1 cellular context compared by ENCODE assay signal in genomic region chr19:55459950-55460657, GRCh38.
TF ChIP-seq lines count a peak whose summit lies in the region.

No MANE protein-coding gene starts in this region.

TF ChIP-seq in K562, 482 proteins besides CTCF, POLR2A, EP300 and RAD21:
- TF ChIP-seq NFIC (IDR thresholded peaks at IDR 0.05) (peak; percentile 96), NR1H2 (CRISPR knock-in tag; IDR thresholded peaks at IDR 0.05) (0 out of 2 replicates have a peak, but pooled peaks have one; percentile 46), SMARCA4 (IDR thresholded peaks at IDR 0.05) (0 out of 2 replicates have a peak, but pooled peaks have one; percentile 31), U2AF2 (optimal IDR thresholded peaks at IDR 0.05; ENCODE audit: low read depth, low read length) (no peak), ATF6 (CRISPR knock-in tag; IDR thresholded peaks at IDR 0.05) (0 out of 2 replicates have a peak, but pooled peaks have one; percentile 79), CLOCK (CRISPR knock-in tag; IDR thresholded peaks at IDR 0.05; ENCODE audit: borderline replicate concordance) (no peak), NFIX (CRISPR knock-in tag; IDR thresholded peaks at IDR 0.05; ENCODE audit: low read depth) (peak; percentile 76), HMBOX1 (IDR thresholded peaks at IDR 0.05) (peak; percentile 42; the same call in 1 of the 2 replicates), ATF1 (CRISPR knock-in tag; IDR thresholded peaks at IDR 0.05) (no peak), ATF1 (tag; IDR thresholded peaks at IDR 0.05) (peak; percentile 28), CHD1 (IDR thresholded peaks at IDR 0.05; ENCODE audit: low read length) (peak; percentile 55), HOXB6 (CRISPR knock-in tag; IDR thresholded peaks at IDR 0.05; ENCODE audit: borderline replicate concordance) (no peak), CREB3 (tag; conservative IDR thresholded peaks at IDR 0.05; ENCODE audit: low read depth) (peak; percentile 42; the same call in 1 of the 2 replicates), CEBPB (tag; IDR thresholded peaks at IDR 0.05) (peak; percentile 62)
TF ChIP-seq in K562: peak in this region for 10.
